1 cellular context compared by ENCODE assay signal in the genomic region with DNA sequence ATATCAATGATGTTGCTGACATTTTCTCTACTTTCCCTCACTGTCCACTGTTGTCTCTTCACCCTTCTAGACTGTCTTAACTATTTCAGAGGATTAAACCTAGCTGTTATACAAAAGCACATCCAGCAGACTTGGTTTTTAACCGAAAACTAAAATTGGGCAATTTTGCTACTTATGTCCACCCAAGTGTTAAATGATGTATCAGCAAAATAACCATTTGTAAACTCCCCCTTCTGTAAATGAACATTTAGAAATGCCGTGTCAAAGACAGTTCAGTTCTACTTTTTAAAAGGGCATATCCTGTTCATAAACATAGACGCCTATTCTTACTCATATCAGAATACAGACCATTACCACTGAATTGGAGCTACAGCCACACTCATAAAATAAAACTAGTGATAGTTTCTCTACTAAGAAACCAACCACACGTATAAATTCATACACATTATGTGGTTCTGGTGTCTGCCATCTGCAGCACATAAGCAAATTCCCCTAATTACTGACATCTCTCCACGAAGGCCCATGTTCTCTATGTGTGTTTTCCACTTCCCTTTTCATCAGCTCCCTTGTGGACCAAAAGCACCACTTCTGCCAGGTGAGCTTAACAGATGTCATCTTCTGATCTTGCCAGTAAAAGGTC.
TF ChIP-seq lines count a peak whose summit lies in the region.

No MANE protein-coding gene starts in this region.

TF ChIP-seq in GM12878, 131 proteins besides CTCF, POLR2A, EP300 and RAD21 (continued from another document and continues in another):
- TF ChIP-seq, protein P1, sequence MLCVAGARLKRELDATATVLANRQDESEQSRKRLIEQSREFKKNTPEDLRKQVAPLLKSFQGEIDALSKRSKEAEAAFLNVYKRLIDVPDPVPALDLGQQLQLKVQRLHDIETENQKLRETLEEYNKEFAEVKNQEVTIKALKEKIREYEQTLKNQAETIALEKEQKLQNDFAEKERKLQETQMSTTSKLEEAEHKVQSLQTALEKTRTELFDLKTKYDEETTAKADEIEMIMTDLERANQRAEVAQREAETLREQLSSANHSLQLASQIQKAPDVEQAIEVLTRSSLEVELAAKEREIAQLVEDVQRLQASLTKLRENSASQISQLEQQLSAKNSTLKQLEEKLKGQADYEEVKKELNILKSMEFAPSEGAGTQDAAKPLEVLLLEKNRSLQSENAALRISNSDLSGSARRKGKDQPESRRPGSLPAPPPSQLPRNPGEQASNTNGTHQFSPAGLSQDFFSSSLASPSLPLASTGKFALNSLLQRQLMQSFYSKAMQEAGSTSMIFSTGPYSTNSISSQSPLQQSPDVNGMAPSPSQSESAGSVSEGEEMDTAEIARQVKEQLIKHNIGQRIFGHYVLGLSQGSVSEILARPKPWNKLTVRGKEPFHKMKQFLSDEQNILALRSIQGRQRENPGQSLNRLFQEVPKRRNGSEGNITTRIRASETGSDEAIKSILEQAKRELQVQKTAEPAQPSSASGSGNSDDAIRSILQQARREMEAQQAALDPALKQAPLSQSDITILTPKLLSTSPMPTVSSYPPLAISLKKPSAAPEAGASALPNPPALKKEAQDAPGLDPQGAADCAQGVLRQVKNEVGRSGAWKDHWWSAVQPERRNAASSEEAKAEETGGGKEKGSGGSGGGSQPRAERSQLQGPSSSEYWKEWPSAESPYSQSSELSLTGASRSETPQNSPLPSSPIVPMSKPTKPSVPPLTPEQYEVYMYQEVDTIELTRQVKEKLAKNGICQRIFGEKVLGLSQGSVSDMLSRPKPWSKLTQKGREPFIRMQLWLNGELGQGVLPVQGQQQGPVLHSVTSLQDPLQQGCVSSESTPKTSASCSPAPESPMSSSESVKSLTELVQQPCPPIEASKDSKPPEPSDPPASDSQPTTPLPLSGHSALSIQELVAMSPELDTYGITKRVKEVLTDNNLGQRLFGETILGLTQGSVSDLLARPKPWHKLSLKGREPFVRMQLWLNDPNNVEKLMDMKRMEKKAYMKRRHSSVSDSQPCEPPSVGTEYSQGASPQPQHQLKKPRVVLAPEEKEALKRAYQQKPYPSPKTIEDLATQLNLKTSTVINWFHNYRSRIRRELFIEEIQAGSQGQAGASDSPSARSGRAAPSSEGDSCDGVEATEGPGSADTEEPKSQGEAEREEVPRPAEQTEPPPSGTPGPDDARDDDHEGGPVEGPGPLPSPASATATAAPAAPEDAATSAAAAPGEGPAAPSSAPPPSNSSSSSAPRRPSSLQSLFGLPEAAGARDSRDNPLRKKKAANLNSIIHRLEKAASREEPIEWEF (IDR thresholded peaks at IDR 0.05; ENCODE audit: insufficient replicate concordance, low read depth, low read length): peak; percentile 46
- TF ChIP-seq HDGF (IDR thresholded peaks at IDR 0.05) (no peak), YBX1 (IDR thresholded peaks at IDR 0.05) (no peak), NFIC (IDR thresholded peaks at IDR 0.05; ENCODE audit: low read depth, low read length) (0 out of 2 replicates have a peak, but pooled peaks have one; percentile 13), STAT1 (conservative IDR thresholded peaks at IDR 0.05) (no peak), RAD51 (IDR thresholded peaks at IDR 0.05) (no peak), SIN3A (IDR thresholded peaks at IDR 0.05; ENCODE audit: low read depth, low read length) (no peak), EED (IDR thresholded peaks at IDR 0.05; ENCODE audit: low read depth) (no peak), MTA2 (IDR thresholded peaks at IDR 0.05; ENCODE audit: low read depth) (peak; percentile 99), SP1 (IDR thresholded peaks at IDR 0.05; ENCODE audit: low read depth, low read length) (peak; percentile 55), TBL1XR1 (IDR thresholded peaks at IDR 0.05; ENCODE audit: low read depth, low read length) (peak; percentile 32; the same call in 1 of the 2 replicates), RBBP5 (conservative IDR thresholded peaks at IDR 0.05) (no peak), POU2F2 (IDR thresholded peaks at IDR 0.05; ENCODE audit: borderline replicate concordance, low read depth, low read length) (peak; percentile 87; the same call in 2 of the 3 replicates), BCL11A (IDR thresholded peaks at IDR 0.05; ENCODE audit: low read depth, low read length) (peak; percentile 88), NR2F1 (conservative IDR thresholded peaks at IDR 0.05) (peak; percentile 79), CBX3 (IDR thresholded peaks at IDR 0.05; ENCODE audit: borderline replicate concordance, low read depth) (no peak)
- TF ChIP-seq, protein P2, sequence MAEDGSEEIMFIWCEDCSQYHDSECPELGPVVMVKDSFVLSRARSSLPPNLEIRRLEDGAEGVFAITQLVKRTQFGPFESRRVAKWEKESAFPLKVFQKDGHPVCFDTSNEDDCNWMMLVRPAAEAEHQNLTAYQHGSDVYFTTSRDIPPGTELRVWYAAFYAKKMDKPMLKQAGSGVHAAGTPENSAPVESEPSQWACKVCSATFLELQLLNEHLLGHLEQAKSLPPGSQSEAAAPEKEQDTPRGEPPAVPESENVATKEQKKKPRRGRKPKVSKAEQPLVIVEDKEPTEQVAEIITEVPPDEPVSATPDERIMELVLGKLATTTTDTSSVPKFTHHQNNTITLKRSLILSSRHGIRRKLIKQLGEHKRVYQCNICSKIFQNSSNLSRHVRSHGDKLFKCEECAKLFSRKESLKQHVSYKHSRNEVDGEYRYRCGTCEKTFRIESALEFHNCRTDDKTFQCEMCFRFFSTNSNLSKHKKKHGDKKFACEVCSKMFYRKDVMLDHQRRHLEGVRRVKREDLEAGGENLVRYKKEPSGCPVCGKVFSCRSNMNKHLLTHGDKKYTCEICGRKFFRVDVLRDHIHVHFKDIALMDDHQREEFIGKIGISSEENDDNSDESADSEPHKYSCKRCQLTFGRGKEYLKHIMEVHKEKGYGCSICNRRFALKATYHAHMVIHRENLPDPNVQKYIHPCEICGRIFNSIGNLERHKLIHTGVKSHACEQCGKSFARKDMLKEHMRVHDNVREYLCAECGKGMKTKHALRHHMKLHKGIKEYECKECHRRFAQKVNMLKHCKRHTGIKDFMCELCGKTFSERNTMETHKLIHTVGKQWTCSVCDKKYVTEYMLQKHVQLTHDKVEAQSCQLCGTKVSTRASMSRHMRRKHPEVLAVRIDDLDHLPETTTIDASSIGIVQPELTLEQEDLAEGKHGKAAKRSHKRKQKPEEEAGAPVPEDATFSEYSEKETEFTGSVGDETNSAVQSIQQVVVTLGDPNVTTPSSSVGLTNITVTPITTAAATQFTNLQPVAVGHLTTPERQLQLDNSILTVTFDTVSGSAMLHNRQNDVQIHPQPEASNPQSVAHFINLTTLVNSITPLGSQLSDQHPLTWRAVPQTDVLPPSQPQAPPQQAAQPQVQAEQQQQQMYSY (CRISPR knock-in tag; IDR thresholded peaks at IDR 0.05): no peak
- TF ChIP-seq, protein P3, sequence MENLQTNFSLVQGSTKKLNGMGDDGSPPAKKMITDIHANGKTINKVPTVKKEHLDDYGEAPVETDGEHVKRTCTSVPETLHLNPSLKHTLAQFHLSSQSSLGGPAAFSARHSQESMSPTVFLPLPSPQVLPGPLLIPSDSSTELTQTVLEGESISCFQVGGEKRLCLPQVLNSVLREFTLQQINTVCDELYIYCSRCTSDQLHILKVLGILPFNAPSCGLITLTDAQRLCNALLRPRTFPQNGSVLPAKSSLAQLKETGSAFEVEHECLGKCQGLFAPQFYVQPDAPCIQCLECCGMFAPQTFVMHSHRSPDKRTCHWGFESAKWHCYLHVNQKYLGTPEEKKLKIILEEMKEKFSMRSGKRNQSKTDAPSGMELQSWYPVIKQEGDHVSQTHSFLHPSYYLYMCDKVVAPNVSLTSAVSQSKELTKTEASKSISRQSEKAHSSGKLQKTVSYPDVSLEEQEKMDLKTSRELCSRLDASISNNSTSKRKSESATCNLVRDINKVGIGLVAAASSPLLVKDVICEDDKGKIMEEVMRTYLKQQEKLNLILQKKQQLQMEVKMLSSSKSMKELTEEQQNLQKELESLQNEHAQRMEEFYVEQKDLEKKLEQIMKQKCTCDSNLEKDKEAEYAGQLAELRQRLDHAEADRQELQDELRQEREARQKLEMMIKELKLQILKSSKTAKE (IDR thresholded peaks at IDR 0.05; ENCODE audit: low read depth, poor library complexity, severe bottlenecking): peak; percentile 99
- TF ChIP-seq, protein P4, sequence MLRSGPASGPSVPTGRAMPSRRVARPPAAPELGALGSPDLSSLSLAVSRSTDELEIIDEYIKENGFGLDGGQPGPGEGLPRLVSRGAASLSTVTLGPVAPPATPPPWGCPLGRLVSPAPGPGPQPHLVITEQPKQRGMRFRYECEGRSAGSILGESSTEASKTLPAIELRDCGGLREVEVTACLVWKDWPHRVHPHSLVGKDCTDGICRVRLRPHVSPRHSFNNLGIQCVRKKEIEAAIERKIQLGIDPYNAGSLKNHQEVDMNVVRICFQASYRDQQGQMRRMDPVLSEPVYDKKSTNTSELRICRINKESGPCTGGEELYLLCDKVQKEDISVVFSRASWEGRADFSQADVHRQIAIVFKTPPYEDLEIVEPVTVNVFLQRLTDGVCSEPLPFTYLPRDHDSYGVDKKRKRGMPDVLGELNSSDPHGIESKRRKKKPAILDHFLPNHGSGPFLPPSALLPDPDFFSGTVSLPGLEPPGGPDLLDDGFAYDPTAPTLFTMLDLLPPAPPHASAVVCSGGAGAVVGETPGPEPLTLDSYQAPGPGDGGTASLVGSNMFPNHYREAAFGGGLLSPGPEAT (IDR thresholded peaks at IDR 0.05; ENCODE audit: low read depth): peak; percentile 90
- TF ChIP-seq, protein P5, sequence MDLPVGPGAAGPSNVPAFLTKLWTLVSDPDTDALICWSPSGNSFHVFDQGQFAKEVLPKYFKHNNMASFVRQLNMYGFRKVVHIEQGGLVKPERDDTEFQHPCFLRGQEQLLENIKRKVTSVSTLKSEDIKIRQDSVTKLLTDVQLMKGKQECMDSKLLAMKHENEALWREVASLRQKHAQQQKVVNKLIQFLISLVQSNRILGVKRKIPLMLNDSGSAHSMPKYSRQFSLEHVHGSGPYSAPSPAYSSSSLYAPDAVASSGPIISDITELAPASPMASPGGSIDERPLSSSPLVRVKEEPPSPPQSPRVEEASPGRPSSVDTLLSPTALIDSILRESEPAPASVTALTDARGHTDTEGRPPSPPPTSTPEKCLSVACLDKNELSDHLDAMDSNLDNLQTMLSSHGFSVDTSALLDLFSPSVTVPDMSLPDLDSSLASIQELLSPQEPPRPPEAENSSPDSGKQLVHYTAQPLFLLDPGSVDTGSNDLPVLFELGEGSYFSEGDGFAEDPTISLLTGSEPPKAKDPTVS (IDR thresholded peaks at IDR 0.05; ENCODE audit: low read depth, low read length): no peak
- TF ChIP-seq, protein P6, sequence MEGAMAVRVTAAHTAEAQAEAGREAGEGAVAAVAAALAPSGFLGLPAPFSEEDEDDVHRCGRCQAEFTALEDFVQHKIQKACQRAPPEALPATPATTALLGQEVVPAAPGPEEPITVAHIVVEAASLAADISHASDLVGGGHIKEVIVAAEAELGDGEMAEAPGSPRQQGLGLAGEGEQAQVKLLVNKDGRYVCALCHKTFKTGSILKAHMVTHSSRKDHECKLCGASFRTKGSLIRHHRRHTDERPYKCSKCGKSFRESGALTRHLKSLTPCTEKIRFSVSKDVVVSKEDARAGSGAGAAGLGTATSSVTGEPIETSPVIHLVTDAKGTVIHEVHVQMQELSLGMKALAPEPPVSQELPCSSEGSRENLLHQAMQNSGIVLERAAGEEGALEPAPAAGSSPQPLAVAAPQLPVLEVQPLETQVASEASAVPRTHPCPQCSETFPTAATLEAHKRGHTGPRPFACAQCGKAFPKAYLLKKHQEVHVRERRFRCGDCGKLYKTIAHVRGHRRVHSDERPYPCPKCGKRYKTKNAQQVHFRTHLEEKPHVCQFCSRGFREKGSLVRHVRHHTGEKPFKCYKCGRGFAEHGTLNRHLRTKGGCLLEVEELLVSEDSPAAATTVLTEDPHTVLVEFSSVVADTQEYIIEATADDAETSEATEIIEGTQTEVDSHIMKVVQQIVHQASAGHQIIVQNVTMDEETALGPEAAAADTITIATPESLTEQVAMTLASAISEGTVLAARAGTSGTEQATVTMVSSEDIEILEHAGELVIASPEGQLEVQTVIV (IDR thresholded peaks at IDR 0.05; ENCODE audit: borderline replicate concordance, partially characterized antibody): no peak
- TF ChIP-seq, protein P7, sequence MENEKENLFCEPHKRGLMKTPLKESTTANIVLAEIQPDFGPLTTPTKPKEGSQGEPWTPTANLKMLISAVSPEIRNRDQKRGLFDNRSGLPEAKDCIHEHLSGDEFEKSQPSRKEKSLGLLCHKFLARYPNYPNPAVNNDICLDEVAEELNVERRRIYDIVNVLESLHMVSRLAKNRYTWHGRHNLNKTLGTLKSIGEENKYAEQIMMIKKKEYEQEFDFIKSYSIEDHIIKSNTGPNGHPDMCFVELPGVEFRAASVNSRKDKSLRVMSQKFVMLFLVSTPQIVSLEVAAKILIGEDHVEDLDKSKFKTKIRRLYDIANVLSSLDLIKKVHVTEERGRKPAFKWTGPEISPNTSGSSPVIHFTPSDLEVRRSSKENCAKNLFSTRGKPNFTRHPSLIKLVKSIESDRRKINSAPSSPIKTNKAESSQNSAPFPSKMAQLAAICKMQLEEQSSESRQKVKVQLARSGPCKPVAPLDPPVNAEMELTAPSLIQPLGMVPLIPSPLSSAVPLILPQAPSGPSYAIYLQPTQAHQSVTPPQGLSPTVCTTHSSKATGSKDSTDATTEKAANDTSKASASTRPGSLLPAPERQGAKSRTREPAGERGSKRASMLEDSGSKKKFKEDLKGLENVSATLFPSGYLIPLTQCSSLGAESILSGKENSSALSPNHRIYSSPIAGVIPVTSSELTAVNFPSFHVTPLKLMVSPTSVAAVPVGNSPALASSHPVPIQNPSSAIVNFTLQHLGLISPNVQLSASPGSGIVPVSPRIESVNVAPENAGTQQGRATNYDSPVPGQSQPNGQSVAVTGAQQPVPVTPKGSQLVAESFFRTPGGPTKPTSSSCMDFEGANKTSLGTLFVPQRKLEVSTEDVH (IDR thresholded peaks at IDR 0.05; ENCODE audit: low read depth, partially characterized antibody): no peak
- TF ChIP-seq, protein P8, sequence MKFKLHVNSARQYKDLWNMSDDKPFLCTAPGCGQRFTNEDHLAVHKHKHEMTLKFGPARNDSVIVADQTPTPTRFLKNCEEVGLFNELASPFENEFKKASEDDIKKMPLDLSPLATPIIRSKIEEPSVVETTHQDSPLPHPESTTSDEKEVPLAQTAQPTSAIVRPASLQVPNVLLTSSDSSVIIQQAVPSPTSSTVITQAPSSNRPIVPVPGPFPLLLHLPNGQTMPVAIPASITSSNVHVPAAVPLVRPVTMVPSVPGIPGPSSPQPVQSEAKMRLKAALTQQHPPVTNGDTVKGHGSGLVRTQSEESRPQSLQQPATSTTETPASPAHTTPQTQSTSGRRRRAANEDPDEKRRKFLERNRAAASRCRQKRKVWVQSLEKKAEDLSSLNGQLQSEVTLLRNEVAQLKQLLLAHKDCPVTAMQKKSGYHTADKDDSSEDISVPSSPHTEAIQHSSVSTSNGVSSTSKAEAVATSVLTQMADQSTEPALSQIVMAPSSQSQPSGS (IDR thresholded peaks at IDR 0.05; ENCODE audit: low read length): peak; percentile 20; the same call in 1 of the 2 replicates
